ENCODE assay signal across 1 cellular context in genomic region chr11:62464655-62465054, GRCh38.
TF ChIP-seq lines count a peak whose summit lies in the region.

No MANE protein-coding gene starts in this region.

TF ChIP-seq in K562, 482 proteins besides CTCF, POLR2A, EP300 and RAD21 (continued from another document):
- no peak for TF ChIP-seq DNMT1 (IDR thresholded peaks at IDR 0.05)
- no peak for TF ChIP-seq BRF1 (IDR thresholded peaks at IDR 0.05; ENCODE audit: borderline replicate concordance, extremely low read depth, insufficient read length)
- TF ChIP-seq FOSL1 (tag; conservative IDR thresholded peaks at IDR 0.05), result no peak
- no peak for TF ChIP-seq CREB1 (IDR thresholded peaks at IDR 0.05)
- no peak for TF ChIP-seq CREB1 (CRISPR knock-in tag; IDR thresholded peaks at IDR 0.05)
- TF ChIP-seq SIRT6 (IDR thresholded peaks at IDR 0.05; ENCODE audit: low read depth, low read length), result no peak
- TF ChIP-seq ETS2 (tag; IDR thresholded peaks at IDR 0.05; ENCODE audit: borderline replicate concordance, poor library complexity, severe bottlenecking), result no peak
- TF ChIP-seq HNRNPLL (IDR thresholded peaks at IDR 0.05; ENCODE audit: low read depth, low read length, poor library complexity, severe bottlenecking), result no peak
- TF ChIP-seq MYNN (IDR thresholded peaks at IDR 0.05), result no peak
- no peak for TF ChIP-seq MYNN (CRISPR knock-in tag; IDR thresholded peaks at IDR 0.05)
- TF ChIP-seq TRIM24 (IDR thresholded peaks at IDR 0.05), result no peak
- TF ChIP-seq SUPT5H (IDR thresholded peaks at IDR 0.05), result no peak
- TF ChIP-seq MCM5 (IDR thresholded peaks at IDR 0.05; ENCODE audit: low read depth), result no peak
- no peak for TF ChIP-seq NFATC3 (IDR thresholded peaks at IDR 0.05)
- TF ChIP-seq ZBTB12 (CRISPR knock-in tag; IDR thresholded peaks at IDR 0.05), result no peak
